1 cellular context compared by ENCODE assay signal in genomic region chr3:59128685-59129084, GRCh38.
TF ChIP-seq lines count a peak whose summit lies in the region.

No MANE protein-coding gene starts in this region.

TF ChIP-seq in H1, 55 proteins besides CTCF, POLR2A, EP300 and RAD21:
- TF ChIP-seq USF2 (IDR thresholded peaks at IDR 0.05; ENCODE audit: low read length) (no peak), BRCA1 (IDR thresholded peaks at IDR 0.05; ENCODE audit: low read depth, low read length) (no peak), JUND (IDR thresholded peaks at IDR 0.05; ENCODE audit: low read length) (peak; percentile 63; the same call in 1 of the 2 replicates), BCL11A (IDR thresholded peaks at IDR 0.05; ENCODE audit: low read depth in 2 of 2, low read length in 2 of 2) (peak; percentile 83 to 92), SUZ12 (IDR thresholded peaks at IDR 0.05; ENCODE audit: low read length) (no peak), CHD1 (IDR thresholded peaks at IDR 0.05; ENCODE audit: low read depth, low read length) (no peak), CEBPB (IDR thresholded peaks at IDR 0.05; ENCODE audit: low read depth, low read length) (peak; percentile 60), TAF1 (IDR thresholded peaks at IDR 0.05; ENCODE audit: low read depth, low read length) (no peak), NANOG (IDR thresholded peaks at IDR 0.05; ENCODE audit: insufficient read depth, low read depth, low read length, poor library complexity, severe bottlenecking) (peak; percentile 95), SIN3A (conservative IDR thresholded peaks at IDR 0.05 in 1 of 2, IDR thresholded peaks at IDR 0.05 in 1 of 2; ENCODE audit: low read depth in 1 of 2, low read length in 2 of 2) (no peak), E2F6 (IDR thresholded peaks at IDR 0.05) (no peak), JUN (IDR thresholded peaks at IDR 0.05; ENCODE audit: low read depth, low read length) (peak; percentile 83; the same call in 1 of the 2 replicates), SIRT6 (IDR thresholded peaks at IDR 0.05; ENCODE audit: low read length) (no peak), EZH2 (IDR thresholded peaks at IDR 0.05; ENCODE audit: low read depth, low read length, severe bottlenecking) (no peak), HDAC2 (IDR thresholded peaks at IDR 0.05; ENCODE audit: borderline replicate concordance in 1 of 2, low read depth in 2 of 2, low read length in 2 of 2) (peak; percentile 75 to 92; a peak in 3 of 4 replicates), TCF12 (IDR thresholded peaks at IDR 0.05; ENCODE audit: low read depth, low read length) (0 out of 2 replicates have a peak, but pooled peaks have one; percentile 37), RBBP5 (IDR thresholded peaks at IDR 0.05; ENCODE audit: borderline replicate concordance, low read depth, low read length) (no peak), NRF1 (IDR thresholded peaks at IDR 0.05; ENCODE audit: low read depth, low read length) (no peak), RFX5 (IDR thresholded peaks at IDR 0.05; ENCODE audit: borderline replicate concordance, low read depth, low read length) (no peak), BACH1 (IDR thresholded peaks at IDR 0.05; ENCODE audit: low read length) (no peak), FOSL1 (IDR thresholded peaks at IDR 0.05; ENCODE audit: insufficient read depth, low read depth, low read length) (no peak), ATF2 (IDR thresholded peaks at IDR 0.05; ENCODE audit: low read length) (peak; percentile 95), CREB1 (IDR thresholded peaks at IDR 0.05) (peak; percentile 66), YY1 (IDR thresholded peaks at IDR 0.05; ENCODE audit: low read depth, low read length) (peak; percentile 73; the same call in 1 of the 2 replicates), POLR2AphosphoS5 (IDR thresholded peaks at IDR 0.05; ENCODE audit: low read depth, low read length) (no peak), SRF (IDR thresholded peaks at IDR 0.05; ENCODE audit: low read depth, low read length) (no peak), TAF7 (optimal IDR thresholded peaks at IDR 0.05; ENCODE audit: borderline replicate concordance, low read depth, low read length) (no peak), ZNF274 (IDR thresholded peaks at IDR 0.05; ENCODE audit: borderline replicate concordance, extremely low read depth, low read length) (no peak), ATF3 (IDR thresholded peaks at IDR 0.05; ENCODE audit: insufficient read depth, low read depth, low read length) (no peak), SAP30 (IDR thresholded peaks at IDR 0.05; ENCODE audit: insufficient read depth, insufficient replicate concordance, low read length) (no peak), TBP (IDR thresholded peaks at IDR 0.05; ENCODE audit: low read depth, low read length) (0 out of 2 replicates have a peak, but pooled peaks have one; percentile 18), KDM1A (IDR thresholded peaks at IDR 0.05; ENCODE audit: borderline replicate concordance, low read length) (no peak), EGR1 (IDR thresholded peaks at IDR 0.05; ENCODE audit: borderline replicate concordance, low read depth, low read length) (no peak), ASH2L (IDR thresholded peaks at IDR 0.05; ENCODE audit: low read length) (no peak), POU5F1 (IDR thresholded peaks at IDR 0.05; ENCODE audit: low read depth, low read length) (peak; percentile 96), SIX5 (IDR thresholded peaks at IDR 0.05; ENCODE audit: low read depth, low read length) (no peak), MAFK (IDR thresholded peaks at IDR 0.05; ENCODE audit: low read depth, low read length) (no peak), CHD2 (IDR thresholded peaks at IDR 0.05; ENCODE audit: low read length) (peak; percentile 15; the same call in 1 of the 2 replicates), RNF2 (IDR thresholded peaks at IDR 0.05; ENCODE audit: borderline replicate concordance, low read depth, low read length, missing control alignments, poor library complexity, severe bottlenecking) (no peak), TEAD4 (IDR thresholded peaks at IDR 0.05; ENCODE audit: low read depth, low read length) (peak; percentile 78; the same call in 1 of the 2 replicates), SP1 (IDR thresholded peaks at IDR 0.05; ENCODE audit: low read depth, low read length) (peak; percentile 77; the same call in 1 of the 2 replicates), HDAC6 (IDR thresholded peaks at IDR 0.05; ENCODE audit: low read depth, low read length) (no peak), GTF2F1 (IDR thresholded peaks at IDR 0.05; ENCODE audit: borderline replicate concordance, low read depth, low read length) (no peak), PHF8 (conservative IDR thresholded peaks at IDR 0.05; ENCODE audit: low read depth, low read length) (no peak), KDM5A (IDR thresholded peaks at IDR 0.05; ENCODE audit: low read length) (no peak), MAX (IDR thresholded peaks at IDR 0.05) (peak; percentile 83), CTBP2 (IDR thresholded peaks at IDR 0.05; ENCODE audit: borderline replicate concordance, insufficient read depth, insufficient read length, low read length) (peak; percentile 62), CBX8 (IDR thresholded peaks at IDR 0.05; ENCODE audit: borderline replicate concordance, low read depth, low read length) (no peak), SP4 (IDR thresholded peaks at IDR 0.05; ENCODE audit: low read length) (no peak), RXRA (IDR thresholded peaks at IDR 0.05; ENCODE audit: insufficient read depth, low read depth, low read length) (no peak), SP2 (IDR thresholded peaks at IDR 0.05; ENCODE audit: low read length) (no peak), KDM4A (IDR thresholded peaks at IDR 0.05; ENCODE audit: low read depth, low read length, severe bottlenecking) (no peak), GABPA (IDR thresholded peaks at IDR 0.05; ENCODE audit: borderline replicate concordance, insufficient read depth, low read length) (no peak), CBX5 (IDR thresholded peaks at IDR 0.05; ENCODE audit: low read depth, low read length) (no peak), CHD7 (IDR thresholded peaks at IDR 0.05; ENCODE audit: insufficient replicate concordance, low read length) (peak; percentile 77)
